9 cellular contexts compared by ENCODE assay signal in genomic region chr2:201618744-201619654, GRCh38. TPM values are rescaled to one million over a fixed set of nuclear protein-coding genes. Genes with fewer than 3 reads are reported as not detected.
DNase-seq lines count a peak whose midpoint lies in the region; ATAC-seq, FAIRE-seq and TF ChIP-seq lines count a peak whose summit lies in the region.
"Had no signal": no experiment of that assay in that cellular context is flagged by ENCODE, and none has a peak within 500 bp of the region (broad histone marks: within the 10 kb centered on the region; RNA-seq: fewer than 3 reads in every experiment).

No MANE protein-coding gene starts in this region.

- FAIRE-seq in H1 (lab: Jason Lieb, UNC) (no peak), GM12892 (lab: Jason Lieb, UNC) (no peak)

- no peak overlapping the region for H2AK5ac ChIP-seq in H1 (ENCODE audit: low read depth, low read length)

- POLR2A ChIA-PET in A673 (lab: Charles Lee; ENCODE audit: low non-redundant PET) (no interaction called here), H1 (lab: Charles Lee; ENCODE audit: partially characterized antibody) (interaction anchor here (1.1 kb wide), 1 partner anchor 24 kb away, joined by 3 read pairs; the partner anchor contains the start of gene TMEM237)

- H3K4me1 Mint-ChIP-seq in activated T-cell treated with anti-CD3 and anti-CD28 coated beads, Interleukin-2, amount 50 U/mL, for 24 hours (ENCODE audit: low read depth): no peaks in the 10 kb centered on the region

- no peak overlapping the region for H3K4me2 ChIP-seq in H1 (ENCODE audit: insufficient read depth in 1 of 2, low read depth in 2 of 2, low read length in 2 of 2)

- H3K9ac ChIP-seq in H1 (replicated peaks in 1 of 4; ENCODE audit: extremely low read depth in 1 of 4, low read depth in 3 of 4, low read length in 3 of 4): no peak overlapping the region

- no peaks in the 10 kb centered on the region for H3K79me2 ChIP-seq in H1 (ENCODE audit: control insufficient read depth in 1 of 2, insufficient read depth in 2 of 2, low read length in 2 of 2)

- no peaks in the 10 kb centered on the region for H3K27me3 Mint-ChIP-seq in activated T-cell treated with anti-CD3 and anti-CD28 coated beads, Interleukin-2, amount 50 U/mL, for 24 hours
- H3K27me3 Mint-ChIP-seq: activated naive CD8-positive, alpha-beta T cell had no signal

- H3K27me3 ChIP-seq in A673 (replicated peaks; ENCODE audit: insufficient read depth, low read depth, low read length, poor library complexity) (no peaks in the 10 kb centered on the region), H1 (replicated peaks in 1 of 4; ENCODE audit: control insufficient read depth in 3 of 4, extremely low read depth in 1 of 4, insufficient read depth in 3 of 4, low read length in 3 of 4) (no peaks in the 10 kb centered on the region), lung (ENCODE audit: control insufficient read depth, insufficient read depth) (no peaks in the 10 kb centered on the region)

- H3K14ac ChIP-seq in H1 (ENCODE audit: insufficient read length): no peak overlapping the region

- no TSS peak for BruUV-seq in A673 (replicated peaks; lab: Mats Ljungman, UMichigan)

- H4K8ac ChIP-seq in H1 (ENCODE audit: extremely low read depth, insufficient read depth, low read length): no peak overlapping the region

- no peak overlapping the region for H4K91ac ChIP-seq in H1 (replicated peaks; ENCODE audit: insufficient read length, low read length)

- H2BK120ac ChIP-seq in H1 (replicated peaks; ENCODE audit: low read depth, low read length): no peak overlapping the region

- H2AFZ ChIP-seq in H1 (ENCODE audit: low read length): no peak overlapping the region

- H3K4me1 ChIP-seq in A673 (ENCODE audit: insufficient read depth, low read length, poor library complexity, severe bottlenecking): no peaks in the 10 kb centered on the region
- no peaks in the 10 kb centered on the region for H3K4me1 ChIP-seq in H1 (replicated peaks in 1 of 4; ENCODE audit: control insufficient read depth in 3 of 4, insufficient read depth in 4 of 4, low read length in 3 of 4)
- peaks cover 0 to 2% of the 10 kb centered on the region in 2 donors for H3K4me1 ChIP-seq in lung (ENCODE audit: control insufficient read depth in 2 of 2, insufficient read depth in 2 of 2, low read length in 2 of 2)

- TF ChIP-seq POLR2A in H1 (IDR thresholded peaks at IDR 0.05; ENCODE audit: control extremely low read depth in 1 of 2, low read depth in 2 of 2, low read length in 2 of 2) (no peak), GM12892 (IDR thresholded peaks at IDR 0.05; ENCODE audit: low read depth, low read length) (no peak)

- intact Hi-C loops in A673 (cut with micrococcal nuclease; ENCODE audit: unreplicated experiment): no loop called here

- H3K36me3 ChIP-seq in A673 (ENCODE audit: insufficient read depth, low read length, poor library complexity, severe bottlenecking) (no peaks in the 10 kb centered on the region), H1 (ENCODE audit: control insufficient read depth in 2 of 4, insufficient read depth in 4 of 4, low read length in 3 of 4) (peaks cover 0 to 13% (median 0%) of the 10 kb centered on the region in 4 experiments; a peak in 2 of 8 replicates), lung (ENCODE audit: control insufficient read depth in 2 of 2, insufficient read depth in 2 of 2, low read length in 2 of 2) (no peaks in the 10 kb centered on the region)

- ATAC-seq in lung (ENCODE audit: insufficient read depth, low FRiP score): peak; percentile 72

- no peak overlapping the region for H3K4ac ChIP-seq in H1 (replicated peaks; ENCODE audit: insufficient read length, low read depth, low read length)

- TF ChIP-seq CTCF in A673 (conservative IDR thresholded peaks at IDR 0.05; ENCODE audit: low read depth, low read length): no peak
- 0 out of 4 replicates have a peak, but pooled peaks of 1 of the 3 experiments have one; percentile 2 for TF ChIP-seq CTCF in H1 (IDR thresholded peaks at IDR 0.05; ENCODE audit: control extremely low read depth in 1 of 3, insufficient read depth in 1 of 3, low read depth in 1 of 3, low read length in 3 of 3)
- TF ChIP-seq CTCF in lung (IDR thresholded peaks at IDR 0.05; ENCODE audit: control extremely low read depth, extremely low read depth): peak; percentile 17

- peak; percentile 37 to 52; a peak in 3 of 4 replicates for TF ChIP-seq RAD21 in H1 (IDR thresholded peaks at IDR 0.05 in 1 of 2, conservative IDR thresholded peaks at IDR 0.05 in 1 of 2; ENCODE audit: low read depth in 2 of 2, low read length in 2 of 2)

- no peaks in the 10 kb centered on the region for H3K9me3 ChIP-seq in A673 (ENCODE audit: low read depth, low read length, poor library complexity, severe bottlenecking)
- H3K9me3 ChIP-seq in H1 (ENCODE audit: insufficient read depth in 2 of 2, low read depth in 1 of 2, low read length in 1 of 2): no peaks in the 10 kb centered on the region
- H3K9me3 ChIP-seq in lung (ENCODE audit: control insufficient read depth in 2 of 2, insufficient read depth in 1 of 2, low read length in 1 of 2): no peaks in the 10 kb centered on the region

- DNase-seq in A673 (ENCODE audit: low spot score): peak; percentile 16
- peak; percentile 12 for DNase-seq in NCI-H1417 treated with DMSO at 0.1 percent for 48 hours (lab: John Stamatoyannopoulos, UW)
- DNase-seq in H1 (ENCODE audit: low read depth in 1 of 2, low spot score in 2 of 2): no peak
- DNase-seq in lung (ENCODE audit: low spot score): peak; percentile 74
- no peak for DNase-seq in activated T-cell treated with anti-CD3 and anti-CD28 coated beads, Interleukin-2, amount 50 U/mL, for 24 hours
- DNase-seq in Kasumi-1 (lab: John Stamatoyannopoulos, UW): no peak
- DNase-seq in KBM-7: no peak
- DNase-seq in GM12892 (ENCODE audit: insufficient read length): no peak

- H3K4me3 ChIP-seq in A673 (ENCODE audit: low read depth, low read length, poor library complexity, severe bottlenecking): no peak overlapping the region
- H3K4me3 ChIP-seq in H1 (ENCODE audit: extremely low read depth in 1 of 4, insufficient read depth in 2 of 4, low read depth in 3 of 4, low read length in 4 of 4): no peak overlapping the region
- no peak overlapping the region for H3K4me3 ChIP-seq in lung

- H2BK5ac ChIP-seq in H1 (ENCODE audit: low read depth, low read length): no peak overlapping the region

- WGBS in H1 (ENCODE audit: extremely low coverage in 1 of 2, insufficient coverage in 1 of 2, insufficient read length in 1 of 2, insufficient replicate concordance in 2 of 2, low coverage in 1 of 2, low lambda C conversion rate in 2 of 2, missing lambda C conversion rate in 1 of 2), 2 experiments: 79 to 83% methylated on average over 1 to 38 of the region's 39 CpGs
- WGBS in lung, 2 donors: 44 to 50% methylated on average over 39 of the region's 39 CpGs

- CTCF ChIA-PET in A673 (lab: Charles Lee) (no interaction called here), H1 (lab: Charles Lee; ENCODE audit: partially characterized antibody) (no interaction called here)

- H3K79me1 ChIP-seq in H1 (ENCODE audit: low read depth, low read length): no peaks in the 10 kb centered on the region

- no peaks in the 10 kb centered on the region; the same call in 1 of the 2 replicates for H3K23me2 ChIP-seq in H1 (ENCODE audit: low read depth, low read length)

- no peak overlapping the region for H3K56ac ChIP-seq in H1 (replicated peaks; ENCODE audit: insufficient read length, low read depth, low read length)

- no peak overlapping the region for H4K5ac ChIP-seq in H1 (ENCODE audit: insufficient read length, low read depth, low read length)

- no peaks in the 10 kb centered on the region for H4K20me1 ChIP-seq in H1 (replicated peaks in 1 of 2; ENCODE audit: control insufficient read depth in 1 of 2, insufficient read depth in 2 of 2, low read length in 2 of 2)

- no peak overlapping the region for H2BK20ac ChIP-seq in H1 (ENCODE audit: low read length)

- no peak overlapping the region for H3K18ac ChIP-seq in H1 (ENCODE audit: extremely low read depth, low read length)

- H3K27ac Mint-ChIP-seq in activated T-cell treated with anti-CD3 and anti-CD28 coated beads, Interleukin-2, amount 50 U/mL, for 24 hours: no peak overlapping the region
- H3K27ac Mint-ChIP-seq: activated naive CD8-positive, alpha-beta T cell had no signal

- in situ Hi-C loops in KBM-7 (cut with MboI; ENCODE audit: low pct_unique_long_range_greater_than_20kb, low sequenced_read_pairs): no loop called here

- H2BK15ac ChIP-seq in H1 (ENCODE audit: low read length): no peak overlapping the region

- H3K4me3 Mint-ChIP-seq in activated T-cell treated with anti-CD3 and anti-CD28 coated beads, Interleukin-2, amount 50 U/mL, for 24 hours: no peak overlapping the region
- H3K4me3 Mint-ChIP-seq: activated naive CD8-positive, alpha-beta T cell had no signal

- no peak overlapping the region for H3K23ac ChIP-seq in H1 (ENCODE audit: insufficient read length)

- H3K36me3 Mint-ChIP-seq in activated T-cell treated with anti-CD3 and anti-CD28 coated beads, Interleukin-2, amount 50 U/mL, for 24 hours (ENCODE audit: low read depth): no peaks in the 10 kb centered on the region
- H3K36me3 Mint-ChIP-seq: activated naive CD8-positive, alpha-beta T cell had no signal

- H2BK12ac ChIP-seq in H1 (ENCODE audit: low read depth, low read length): no peak overlapping the region

- no peak for TF ChIP-seq EP300 in H1 (IDR thresholded peaks at IDR 0.05; ENCODE audit: borderline replicate concordance in 1 of 2, low read depth in 2 of 2, low read length in 2 of 2)

- no peaks in the 10 kb centered on the region for H3K9me3 Mint-ChIP-seq in activated T-cell treated with anti-CD3 and anti-CD28 coated beads, Interleukin-2, amount 50 U/mL, for 24 hours

- H3K27ac ChIP-seq in A673 (ENCODE audit: low read depth, low read length, poor library complexity, severe bottlenecking): no peak overlapping the region
- no peak overlapping the region for H3K27ac ChIP-seq in H1 (ENCODE audit: low read depth, low read length)
- H3K27ac ChIP-seq in lung (ENCODE audit: low read depth in 1 of 2, low read length in 1 of 2): no peak overlapping the region

TF ChIP-seq in H1, 55 proteins besides CTCF, POLR2A, EP300 and RAD21 (continues in another document):
- TF ChIP-seq CREB1 (IDR thresholded peaks at IDR 0.05): no peak

RNA-seq across cellular contexts. Expression of gene TMEM237, which starts 24.3 kb away (rescaled TPM):
- total RNA-seq in A673 (2021) (66.8 and 70.4 TPM in 2 replicates), lung (10 to 100 TPM; 15.4 to 27.5 TPM)
- 36.8 and 41.0 TPM in 2 replicates for total RNA-seq in H1 (2021; fragmentation: NEBNext Ultra II Directional; extraction: Animal tissue kit (Norgen Biotek cat#: 25700))
- polyA plus RNA-seq in H1 (2011; rRNA removed) (14.1 and 26.1 TPM in 2 replicates), lung (1 to 10 TPM; 7.0 to 7.7 TPM)
- 27.0 TPM for polyA plus RNA-seq in H1 (2011; cell fraction: cytosol; rRNA removed)
- polyA plus RNA-seq in H1 (2011; cell fraction: nucleus; rRNA removed): 13.9 TPM
- polyA plus RNA-seq in H1 (2012, experiment 1 of 2): 25.7 to 36.6 TPM (median 30.1 TPM) in 4 replicates
- 5.9 TPM for polyA plus RNA-seq in H1 (2012, experiment 2 of 2)
- polyA plus RNA-seq in H1 (2013, experiment 1 of 2): 40.2 TPM
- polyA plus RNA-seq in H1 (2013, experiment 2 of 2): 37.4 TPM
- 21.8 and 34.4 TPM in 2 replicates for polyA minus RNA-seq in H1 (2011; rRNA and poly(A)+ RNA removed)
- polyA minus RNA-seq in H1 (2011; cell fraction: cytosol; rRNA and poly(A)+ RNA removed): 23.9 TPM
- polyA minus RNA-seq in H1 (2011; cell fraction: nucleus; rRNA and poly(A)+ RNA removed): 35.1 TPM
- polyA plus RNA-seq in GM12892 (2012; ENCODE audit: missing spikeins): 12.8 TPM

Comparison
In these comparisons a context has a peak if more than half of its experiments do, and no peak if none do; other contexts are left out.
1. DNase-seq: peak in A673 (single experiment), NCI-H1417 treated with DMSO at 0.1 percent for 48 hours (single experiment) and lung (single experiment); none in H1 (0 of 2), activated T-cell treated with anti-CD3 and anti-CD28 coated beads, Interleukin-2, amount 50 U/mL, for 24 hours (single experiment), Kasumi-1 (0 of 2), KBM-7 (single experiment) and GM12892 (single experiment).